9 cellular contexts compared by ENCODE assay signal in genomic region chr7:55573526-55573925, GRCh38. TPM values are rescaled to one million over a fixed set of nuclear protein-coding genes. Genes with fewer than 3 reads are reported as not detected.
A peak's percentile ranks its signal among the peaks of the same experiment; 100 is the strongest.
DNase-seq lines count a peak whose midpoint lies in the region; ATAC-seq, FAIRE-seq and TF ChIP-seq lines count a peak whose summit lies in the region.
"Had no signal": no experiment of that assay in that cellular context is flagged by ENCODE, and none has a peak within 500 bp of the region (broad histone marks: within the 10 kb centered on the region; RNA-seq: fewer than 3 reads in every experiment).

No MANE protein-coding gene starts in this region.

- BruUV-seq in GM12878 (replicated peaks; lab: Mats Ljungman, UMichigan): no TSS peak

- no peak for TF ChIP-seq POLR2A in GM12878 (IDR thresholded peaks at IDR 0.05; ENCODE audit: low read depth, low read length)

- H3K9me3 ChIP-seq in HUES6 (ENCODE audit: control insufficient read depth, insufficient read depth, low read depth, low read length) (no peaks in the 10 kb centered on the region), GM12878 (replicated peaks; ENCODE audit: control insufficient read depth, insufficient read depth, low read length) (no peaks in the 10 kb centered on the region)

- SMC1A ChIA-PET in GM12878 (lab: Charles Lee; ENCODE audit: uncharacterized antibody, unreplicated experiment): interaction anchor here (0.7 to 12.6 kb wide), 14 partner anchors 9 to 293 kb away, joined by 3 to 263 read pairs (median 4); no protein-coding TSS in a partner anchor

- H3K27ac Mint-ChIP-seq in CD14-positive monocyte: no peak overlapping the region
- peak overlapping the region; percentile 60 to 85 for H3K27ac Mint-ChIP-seq in natural killer cell treated with Interleukin-12 subunit alpha and Interleukin-12 subunit beta and Interleukin-15 and Interleukin-18, amount 100 ng/mL, for 72 hours

- peak overlapping the region; percentile 69 for H3K4me2 ChIP-seq in GM12878 (ENCODE audit: control insufficient read depth, insufficient read depth)

- H3K4me1 ChIP-seq in HUES6 (ENCODE audit: control insufficient read depth, insufficient read depth, low read length): peaks cover 39% of the 10 kb centered on the region
- H3K4me1 ChIP-seq in GM12878 (ENCODE audit: control insufficient read depth, insufficient read depth, low read length): peaks cover 17% of the 10 kb centered on the region

- in situ Hi-C loops in GM12878 (cut with MboI): loop anchor here (25.0 kb wide), 1 partner anchor 811 kb away; the partner anchor contains the start of gene SEC61G

- POLR2A ChIA-PET in GM12878 (lab: Charles Lee): interaction anchor here (0.8 to 2.2 kb wide), 5 partner anchors 19 to 396 kb away, joined by 3 to 14 read pairs (median 3); no protein-coding TSS in a partner anchor

- H3K9ac ChIP-seq in HUES6 (ENCODE audit: low read length) (no peak overlapping the region), GM12878 (ENCODE audit: control insufficient read depth, insufficient read depth, low read length) (peak overlapping the region; percentile 78)

- H3K36me3 ChIP-seq in HUES6 (ENCODE audit: control insufficient read depth, insufficient read depth, low read length): no peaks in the 10 kb centered on the region
- no peaks in the 10 kb centered on the region for H3K36me3 ChIP-seq in GM12878 (ENCODE audit: control insufficient read depth in 2 of 2, insufficient read depth in 2 of 2, low read length in 1 of 2)

- no peak for FAIRE-seq in GM12878 (lab: Jason Lieb, UNC)

- H3K9me3 Mint-ChIP-seq in CD14-positive monocyte: peaks cover 0 to 3% (median 0%) of the 10 kb centered on the region in 7 donors
- H3K9me3 Mint-ChIP-seq in natural killer cell treated with Interleukin-12 subunit alpha and Interleukin-12 subunit beta and Interleukin-15 and Interleukin-18, amount 100 ng/mL, for 72 hours: peaks cover 2% of the 10 kb centered on the region

- peaks cover 45% of the 10 kb centered on the region for H3K79me2 ChIP-seq in GM12878 (ENCODE audit: control insufficient read depth, insufficient read depth, low read length)

- no peak for TF ChIP-seq RAD21 in GM12878 (IDR thresholded peaks at IDR 0.05; ENCODE audit: insufficient read depth, low read depth, low read length)

- no peak overlapping the region for H2AFZ ChIP-seq in GM12878 (ENCODE audit: control insufficient read depth, low read depth, low read length)

- H3K36me3 Mint-ChIP-seq in CD14-positive monocyte: peaks cover 4 to 13% of the 10 kb centered on the region in 2 donors
- peaks cover 11% of the 10 kb centered on the region for H3K36me3 Mint-ChIP-seq in natural killer cell treated with Interleukin-12 subunit alpha and Interleukin-12 subunit beta and Interleukin-15 and Interleukin-18, amount 100 ng/mL, for 72 hours

- peaks cover 42% of the 10 kb centered on the region for H3K4me1 Mint-ChIP-seq in CD14-positive monocyte
- peaks cover 53 to 54% of the 10 kb centered on the region in 2 donors for H3K4me1 Mint-ChIP-seq in natural killer cell treated with Interleukin-12 subunit alpha and Interleukin-12 subunit beta and Interleukin-15 and Interleukin-18, amount 100 ng/mL, for 72 hours (ENCODE audit: low read depth in 2 of 2)

- DNase-seq in CD14-positive monocyte (ENCODE audit: low spot score): no peak
- no peak for DNase-seq in GM12878 (ENCODE audit: low read depth, low spot score)
- no peak for DNase-seq in natural killer cell treated with Interleukin-12 subunit alpha and Interleukin-12 subunit beta and Interleukin-15 and Interleukin-18, amount 100 ng/mL, for 72 hours (ENCODE audit: low spot score)
- DNase-seq in effector CD8-positive, alpha-beta T cell (lab: John Stamatoyannopoulos, UW): no peak
- no peak for DNase-seq in H4 (ENCODE audit: low spot score)
- DNase-seq in NCI-H2081 (lab: John Stamatoyannopoulos, UW): no peak
- DNase-seq: activated gamma-delta T cell treated with Interleukin-2 at 50 U/mL for 16 hours had no signal

- CTCF ChIA-PET in GM12878 (lab: Yijun Ruan, JAX): interaction anchor here (0.7 to 3.0 kb wide), 12 partner anchors 8 to 59 kb away, joined by 3 to 13 read pairs (median 4); no protein-coding TSS in a partner anchor

- intact Hi-C loops in CD14-positive monocyte (cut with micrococcal nuclease) (loop anchor here in 1 of 2 donors (5.0 to 10.0 kb wide), 2 partner anchors 66 to 209 kb away; partner anchors contain the start of gene LANCL2), GM12878 (cut with micrococcal nuclease; ENCODE audit: unreplicated experiment) (loop anchor here (5.0 kb wide), 1 partner anchor 479 kb away; the partner anchor contains the start of genes CCT6A and PSPH)

- RAD21 ChIA-PET in GM12878 (lab: Charles Lee; ENCODE audit: unreplicated experiment): interaction anchor here (0.8 to 11.6 kb wide), 9 partner anchors 15 to 533 kb away, joined by 3 to 245 read pairs (median 4); partner anchors contain the start of gene CHCHD2

- TF ChIP-seq CTCF in CD14-positive monocyte (IDR thresholded peaks at IDR 0.05) (no peak), GM12878 (IDR thresholded peaks at IDR 0.05 in 2 of 3, conservative IDR thresholded peaks at IDR 0.05 in 1 of 3; ENCODE audit: control insufficient read depth in 2 of 3, extremely low read depth in 1 of 3, insufficient read depth in 1 of 3, low read depth in 3 of 3, low read length in 3 of 3) (no peak)

- H3K27ac ChIP-seq in HUES6 (ENCODE audit: low read depth, low read length) (no peak overlapping the region), GM12878 (ENCODE audit: control insufficient read depth, insufficient read depth) (no peak overlapping the region)

- peaks cover 11 to 15% (median 15%) of the 10 kb centered on the region in 3 donors for H3K27me3 Mint-ChIP-seq in CD14-positive monocyte (ENCODE audit: low read depth in 3 of 3)
- no peaks in the 10 kb centered on the region for H3K27me3 Mint-ChIP-seq in natural killer cell treated with Interleukin-12 subunit alpha and Interleukin-12 subunit beta and Interleukin-15 and Interleukin-18, amount 100 ng/mL, for 72 hours

- H4K20me1 ChIP-seq in GM12878 (ENCODE audit: control insufficient read depth, insufficient read depth): no peaks in the 10 kb centered on the region

- TF ChIP-seq EP300 in GM12878 (IDR thresholded peaks at IDR 0.05; ENCODE audit: borderline replicate concordance in 1 of 2, control insufficient read depth in 1 of 2, low read depth in 2 of 2, low read length in 2 of 2): no peak

- H3K4me3 Mint-ChIP-seq in CD14-positive monocyte: peak overlapping the region; percentile 80 to 94
- H3K4me3 Mint-ChIP-seq in natural killer cell treated with Interleukin-12 subunit alpha and Interleukin-12 subunit beta and Interleukin-15 and Interleukin-18, amount 100 ng/mL, for 72 hours: peak overlapping the region; percentile 85

- H3K27me3 ChIP-seq in HUES6 (ENCODE audit: control insufficient read depth, insufficient read depth, low read length) (peaks cover 15% of the 10 kb centered on the region), GM12878 (replicated peaks in 1 of 2; ENCODE audit: control insufficient read depth in 2 of 2, insufficient read depth in 2 of 2, low read length in 1 of 2) (no peaks in the 10 kb centered on the region)

- ATAC-seq in GM12878 (no peak), GM21717 (IDR thresholded peaks at IDR 0.05; ENCODE audit: unreplicated experiment) (no peak)
- ATAC-seq in natural killer cell treated with Interleukin-12 subunit alpha and Interleukin-12 subunit beta and Interleukin-15 and Interleukin-18, amount 100 ng/mL, for 72 hours: no peak

- H3K4me3 ChIP-seq in HUES6 (ENCODE audit: low read depth, low read length) (peak overlapping the region; percentile 95), GM12878 (peak overlapping the region; percentile 80; the same call in 1 of the 2 replicates)

- WGBS in GM12878 (ENCODE audit: insufficient coverage, insufficient replicate concordance, low lambda C conversion rate, missing lambda C conversion rate): 56% methylated on average over 3 of the region's 3 CpGs

TF ChIP-seq in GM12878, 131 proteins besides CTCF, POLR2A, EP300 and RAD21 (continues in another document):
- TF ChIP-seq NR2C1 (IDR thresholded peaks at IDR 0.05): no peak

RNA-seq across cellular contexts. Expression of gene VOPP1, which starts 1.2 kb away (rescaled TPM):
- 10 to 100 TPM; 16.7 to 18.0 TPM for polyA plus RNA-seq in CD14-positive monocyte
- total RNA-seq in GM12878 (2013; cell fraction: nucleolus; rRNA removed): 130 and 131 TPM in 2 replicates
- 198 and 200 TPM in 2 replicates for total RNA-seq in GM12878 (2014; rRNA removed)
- 135 and 144 TPM in 2 replicates for total RNA-seq in GM12878 (2014; rRNA removed; fragmentation: Illumina TruSeq; extraction: Trizol)
- 205 and 206 TPM in 2 replicates for total RNA-seq in GM12878 (2021)
- 123 TPM for polyA plus RNA-seq in GM12878 (2011; ENCODE audit: low read depth)
- polyA plus RNA-seq in GM12878 (2011; rRNA removed): 101 and 118 TPM in 2 replicates
- 103 and 118 TPM in 2 replicates for polyA plus RNA-seq in GM12878 (2011; cell fraction: cytosol; rRNA removed)
- polyA plus RNA-seq in GM12878 (2011; cell fraction: nucleus; rRNA removed): 51.0 and 62.5 TPM in 2 replicates
- polyA plus RNA-seq in GM12878 (2012): 135 and 137 TPM in 2 replicates
- 116 and 141 TPM in 2 replicates for polyA plus RNA-seq in GM12878 (2014; fragmentation: Illumina TruSeq; extraction: Trizol)
- polyA plus RNA-seq in GM12878 (2014; fragmentation: Nextera tagmentation; extraction: Ambion mirVana): 10 to 100 TPM; 32.8 to 78.5 TPM
- 203 and 212 TPM in 2 replicates for polyA plus RNA-seq in GM12878 (2014; rRNA removed)
- 10 to 100 TPM; 54.4 to 71.5 TPM for polyA plus RNA-seq in GM12878 (2016; fragmentation: Nextera tagmentation; extraction: Ambion mirVana)
- 139 and 160 TPM in 2 replicates for polyA minus RNA-seq in GM12878 (2011; rRNA and poly(A)+ RNA removed)
- polyA minus RNA-seq in GM12878 (2011; cell fraction: cytosol; rRNA and poly(A)+ RNA removed): 60.1 and 81.5 TPM in 2 replicates
- polyA minus RNA-seq in GM12878 (2011; cell fraction: nucleus; rRNA and poly(A)+ RNA removed): 37.2 and 80.3 TPM in 2 replicates
- total RNA-seq in natural killer cell treated with Interleukin-12 subunit alpha and Interleukin-12 subunit beta and Interleukin-15 and Interleukin-18, amount 100 ng/mL, for 72 hours: 100 to 1,000 TPM; 204 to 244 TPM
- 148 and 152 TPM in 2 replicates for total RNA-seq in H4 (2014; rRNA removed; shearing (Covaris generic))

Comparison
In these comparisons a context has a peak if more than half of its experiments do, and no peak if none do; other contexts are left out.
1. H3K27ac Mint-ChIP-seq: peak in natural killer cell treated with Interleukin-12 subunit alpha and Interleukin-12 subunit beta and Interleukin-15 and Interleukin-18, amount 100 ng/mL, for 72 hours (2 of 2); none in CD14-positive monocyte (0 of 7).